Comparison of ENCODE assay signal across 1 cellular context in the genomic region with DNA sequence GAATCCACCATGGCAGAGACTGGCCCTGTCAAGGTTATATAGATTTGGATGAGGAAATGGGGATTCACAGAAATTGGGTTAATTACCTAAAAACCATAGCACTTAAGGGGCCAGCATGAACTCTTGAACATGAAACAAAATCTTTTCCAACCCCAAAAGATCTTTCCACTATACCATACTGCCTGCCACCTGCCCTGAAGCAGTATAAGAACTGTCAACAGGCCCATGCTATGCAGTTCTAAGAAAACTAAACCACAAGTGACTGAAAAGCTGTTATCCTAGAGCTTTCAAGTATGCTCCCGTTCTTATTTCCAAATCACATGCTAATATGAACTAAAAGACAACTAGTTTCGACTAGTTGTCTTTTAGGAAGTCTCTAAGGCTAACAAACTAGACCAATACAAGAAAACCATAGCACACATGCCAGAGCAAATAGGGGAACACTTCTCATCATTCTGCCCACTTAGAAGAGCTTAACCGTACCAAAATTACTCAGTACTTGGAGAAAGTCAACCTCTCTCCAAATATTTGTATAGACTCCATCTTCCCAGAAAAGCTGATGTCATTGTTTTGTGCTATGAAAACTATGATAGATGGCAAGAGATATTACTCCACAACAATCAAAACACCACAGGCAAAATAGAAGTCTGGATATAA.
TF ChIP-seq lines count a peak whose summit lies in the region.

No MANE protein-coding gene starts in this region.

TF ChIP-seq in GM23338, 12 proteins besides CTCF, POLR2A, EP300 and RAD21:
- TF ChIP-seq, protein P1, sequence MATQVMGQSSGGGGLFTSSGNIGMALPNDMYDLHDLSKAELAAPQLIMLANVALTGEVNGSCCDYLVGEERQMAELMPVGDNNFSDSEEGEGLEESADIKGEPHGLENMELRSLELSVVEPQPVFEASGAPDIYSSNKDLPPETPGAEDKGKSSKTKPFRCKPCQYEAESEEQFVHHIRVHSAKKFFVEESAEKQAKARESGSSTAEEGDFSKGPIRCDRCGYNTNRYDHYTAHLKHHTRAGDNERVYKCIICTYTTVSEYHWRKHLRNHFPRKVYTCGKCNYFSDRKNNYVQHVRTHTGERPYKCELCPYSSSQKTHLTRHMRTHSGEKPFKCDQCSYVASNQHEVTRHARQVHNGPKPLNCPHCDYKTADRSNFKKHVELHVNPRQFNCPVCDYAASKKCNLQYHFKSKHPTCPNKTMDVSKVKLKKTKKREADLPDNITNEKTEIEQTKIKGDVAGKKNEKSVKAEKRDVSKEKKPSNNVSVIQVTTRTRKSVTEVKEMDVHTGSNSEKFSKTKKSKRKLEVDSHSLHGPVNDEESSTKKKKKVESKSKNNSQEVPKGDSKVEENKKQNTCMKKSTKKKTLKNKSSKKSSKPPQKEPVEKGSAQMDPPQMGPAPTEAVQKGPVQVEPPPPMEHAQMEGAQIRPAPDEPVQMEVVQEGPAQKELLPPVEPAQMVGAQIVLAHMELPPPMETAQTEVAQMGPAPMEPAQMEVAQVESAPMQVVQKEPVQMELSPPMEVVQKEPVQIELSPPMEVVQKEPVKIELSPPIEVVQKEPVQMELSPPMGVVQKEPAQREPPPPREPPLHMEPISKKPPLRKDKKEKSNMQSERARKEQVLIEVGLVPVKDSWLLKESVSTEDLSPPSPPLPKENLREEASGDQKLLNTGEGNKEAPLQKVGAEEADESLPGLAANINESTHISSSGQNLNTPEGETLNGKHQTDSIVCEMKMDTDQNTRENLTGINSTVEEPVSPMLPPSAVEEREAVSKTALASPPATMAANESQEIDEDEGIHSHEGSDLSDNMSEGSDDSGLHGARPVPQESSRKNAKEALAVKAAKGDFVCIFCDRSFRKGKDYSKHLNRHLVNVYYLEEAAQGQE (IDR thresholded peaks at IDR 0.05; ENCODE audit: unreplicated experiment): no peak
- TF ChIP-seq ZNF114 (CRISPR knock-in tag; IDR thresholded peaks at IDR 0.05) (no peak), CREB1 (CRISPR knock-in tag; IDR thresholded peaks at IDR 0.05; ENCODE audit: low read depth) (no peak), NANOG (IDR thresholded peaks at IDR 0.05; ENCODE audit: borderline replicate concordance) (no peak), EZH2phosphoT487 (IDR thresholded peaks at IDR 0.05; ENCODE audit: unreplicated experiment) (no peak), ETS1 (IDR thresholded peaks at IDR 0.05) (no peak), JUNB (IDR thresholded peaks at IDR 0.05; ENCODE audit: unreplicated experiment) (no peak), STAT1 (IDR thresholded peaks at IDR 0.05; ENCODE audit: unreplicated experiment) (no peak), ZNF462 (CRISPR knock-in tag; IDR thresholded peaks at IDR 0.05) (no peak), EZH2 (IDR thresholded peaks at IDR 0.05; ENCODE audit: low read depth, unreplicated experiment) (no peak), POLR2AphosphoS5 (IDR thresholded peaks at IDR 0.05; ENCODE audit: low read depth) (no peak), ZNF331 (CRISPR knock-in tag; IDR thresholded peaks at IDR 0.05; ENCODE audit: low read depth) (no peak)
